ENCODE assay signal across 9 cellular contexts in genomic region chr2:15311201-15311882, GRCh38.
A peak's percentile ranks its signal among the peaks of the same experiment; 100 is the strongest.
DNase-seq lines count a peak whose midpoint lies in the region; ATAC-seq, FAIRE-seq and TF ChIP-seq lines count a peak whose summit lies in the region.
"Had no signal": no experiment of that assay in that cellular context is flagged by ENCODE, and none has a peak within 500 bp of the region (broad histone marks: within the 10 kb centered on the region; RNA-seq: fewer than 3 reads in every experiment).

No MANE protein-coding gene starts in this region.

- H3K27ac ChIP-seq in right atrium auricular region = no peak overlapping the region

- H3K27me3 ChIP-seq in right atrium auricular region = no peaks in the 10 kb centered on the region

- no peaks in the 10 kb centered on the region for H3K36me3 ChIP-seq in right atrium auricular region

- H3K4me3 ChIP-seq in right atrium auricular region = no peak overlapping the region

- peak; percentile 79 for FAIRE-seq in GM12892 (lab: Jason Lieb, UNC)

- H3K9me3 ChIP-seq in right atrium auricular region = no peaks in the 10 kb centered on the region

- no peak for TF ChIP-seq POLR2A in GM12892 (IDR thresholded peaks at IDR 0.05; ENCODE audit: low read depth, low read length)

- H3K4me1 ChIP-seq in right atrium auricular region = no peaks in the 10 kb centered on the region

- ATAC-seq in GM19468 (IDR thresholded peaks at IDR 0.05; ENCODE audit: extremely low read depth, unreplicated experiment) (peak; percentile 38), HG03280 (IDR thresholded peaks at IDR 0.05; ENCODE audit: unreplicated experiment) (peak; percentile 50)

- no peak for TF ChIP-seq CTCF in right atrium auricular region (IDR thresholded peaks at IDR 0.05)

- intact Hi-C loops in posterior vena cava (cut with DNase I) = no loop called here

- DNase-seq in GM12892 (ENCODE audit: insufficient read length) = no peak
- DNase-seq in astrocyte of the hippocampus (ENCODE audit: low read depth, low spot score) = peak; percentile 15
- DNase-seq in NCI-H510A (lab: John Stamatoyannopoulos, UW) = no peak
- no peak for DNase-seq in posterior vena cava (ENCODE audit: low spot score)
- no peak for DNase-seq in right atrium auricular region (ENCODE audit: low spot score)
- DNase-seq in superior temporal gyrus (ENCODE audit: extremely low spot score) = no peak
- DNase-seq: activated effector memory CD4-positive, alpha-beta T cell treated with anti-CD3 and anti-CD28 coated beads, Interleukin-2, amount 50 U/mL, for 16 hours had no signal
